ENCODE assay signal across 16 cellular contexts in genomic region chr1:21263653-21264225, GRCh38. TPM values are rescaled to one million over a fixed set of nuclear protein-coding genes. Genes with fewer than 3 reads are reported as not detected.
DNase-seq lines count a peak whose midpoint lies in the region; ATAC-seq, FAIRE-seq and TF ChIP-seq lines count a peak whose summit lies in the region.
"Had no signal": no experiment of that assay in that cellular context is flagged by ENCODE, and none has a peak within 500 bp of the region (broad histone marks: within the 10 kb centered on the region; RNA-seq: fewer than 3 reads in every experiment).

No MANE protein-coding gene starts in this region.

- H3K23ac ChIP-seq in H1 (ENCODE audit: insufficient read length) = no peak overlapping the region

- WGBS in right lobe of liver (ENCODE audit: insufficient coverage, low coverage, low lambda C conversion rate, missing lambda C conversion rate) = 94% methylated on average over 3 of the region's 11 CpGs
- 95% methylated on average over 11 of the region's 11 CpGs for WGBS in HepG2 (ENCODE audit: low lambda C conversion rate)
- 92% methylated on average over 9 of the region's 11 CpGs; no CpG with 5 or more reads in 1 of the 2 experiments for WGBS in H1 (ENCODE audit: extremely low coverage in 1 of 2, insufficient coverage in 1 of 2, insufficient read length in 1 of 2, insufficient replicate concordance in 2 of 2, low coverage in 1 of 2, low lambda C conversion rate in 2 of 2, missing lambda C conversion rate in 1 of 2), 2 experiments
- WGBS in prostate gland = 86% methylated on average over 11 of the region's 11 CpGs

- H3K27me3 ChIP-seq in right lobe of liver (no peaks in the 10 kb centered on the region), HepG2 (ENCODE audit: control insufficient read depth in 1 of 2, insufficient read depth in 2 of 2, low read length in 2 of 2) (no peaks in the 10 kb centered on the region), H1 (replicated peaks in 1 of 4; ENCODE audit: control insufficient read depth in 3 of 4, extremely low read depth in 1 of 4, insufficient read depth in 3 of 4, low read length in 3 of 4) (no peaks in the 10 kb centered on the region), prostate gland (replicated peaks; ENCODE audit: insufficient read depth) (no peaks in the 10 kb centered on the region)
- H3K27me3 ChIP-seq: BE2C had no signal

- H4K8ac ChIP-seq in H1 (ENCODE audit: extremely low read depth, insufficient read depth, low read length) = peak overlapping the region; percentile 25; the same call in 1 of the 2 replicates

- BruUV-seq in HepG2 (replicated peaks; lab: Mats Ljungman, UMichigan) = no TSS peak

- no peak overlapping the region for H4K5ac ChIP-seq in H1 (ENCODE audit: insufficient read length, low read depth, low read length)

- no peak overlapping the region for H3K14ac ChIP-seq in H1 (ENCODE audit: insufficient read length)

- H3K18ac ChIP-seq in H1 (ENCODE audit: extremely low read depth, low read length) = no peak overlapping the region

- H3K56ac ChIP-seq in H1 (replicated peaks; ENCODE audit: insufficient read length, low read depth, low read length) = no peak overlapping the region

- POLR2A ChIA-PET in HepG2 (lab: Yijun Ruan, JAX) (no interaction called here), H1 (lab: Charles Lee; ENCODE audit: partially characterized antibody) (no interaction called here), GM10248 (lab: Yijun Ruan, JAX) (no interaction called here)

- H4K20me1 ChIP-seq in HepG2 (ENCODE audit: insufficient read depth, low read length) = no peaks in the 10 kb centered on the region
- peaks cover 0 to 2% of the 10 kb centered on the region in 2 experiments for H4K20me1 ChIP-seq in H1 (replicated peaks in 1 of 2; ENCODE audit: control insufficient read depth in 1 of 2, insufficient read depth in 2 of 2, low read length in 2 of 2)

- ATAC-seq in right lobe of liver = no peak
- no peak for ATAC-seq in HepG2
- no peak for ATAC-seq in GM21529 (IDR thresholded peaks at IDR 0.05; ENCODE audit: unreplicated experiment)
- ATAC-seq in GM19452 (IDR thresholded peaks at IDR 0.05; ENCODE audit: unreplicated experiment) = no peak

- CTCF ChIA-PET in HepG2 (lab: Yijun Ruan, JAX; ENCODE audit: low intra/inter-chr PET ratio, low total read pairs) = no interaction called here
- CTCF ChIA-PET in H1 (lab: Charles Lee; ENCODE audit: partially characterized antibody) = interaction anchor here (0.6 to 1.5 kb wide), 3 partner anchors 12 to 250 kb away, joined by 3 to 4 read pairs (median 3); no protein-coding TSS in a partner anchor
- CTCF ChIA-PET in GM10248 (lab: Yijun Ruan, JAX) = interaction anchor here (1.0 to 1.1 kb wide), 2 partner anchors 9 to 31 kb away, joined by 3 read pairs; no protein-coding TSS in a partner anchor

- no peaks in the 10 kb centered on the region for H3K79me1 ChIP-seq in H1 (ENCODE audit: low read depth, low read length)

- DNase-seq in right lobe of liver (no peak), HepG2 (ENCODE audit: low spot score) (no peak), H1 (ENCODE audit: low read depth in 1 of 2, low spot score in 2 of 2) (no peak), prostate gland (ENCODE audit: low spot score) (no peak), GM10248 (ENCODE audit: extremely low spot score) (no peak), T-helper 9 cell (no peak)
- DNase-seq: activated gamma-delta T cell; BE2C; central memory CD4-positive, alpha-beta T cell; head of caudate nucleus; NCI-H446 treated with DMSO at 0.1 percent for 48 hours; stimulated activated CD4-positive, alpha-beta T cell treated with anti-CD3 and anti-CD28 coated beads, Interleukin-4, amount 100 ng/mL, for 1 hour had no signal

- TF ChIP-seq RAD21 in HepG2 (CRISPR knock-in tag; IDR thresholded peaks at IDR 0.05) (no peak), H1 (IDR thresholded peaks at IDR 0.05 in 1 of 2, conservative IDR thresholded peaks at IDR 0.05 in 1 of 2; ENCODE audit: low read depth in 2 of 2, low read length in 2 of 2) (no peak)

- H2BK5ac ChIP-seq in H1 (ENCODE audit: low read depth, low read length) = no peak overlapping the region

- H3K4ac ChIP-seq in H1 (replicated peaks; ENCODE audit: insufficient read length, low read depth, low read length) = no peak overlapping the region

- H3K79me2 ChIP-seq in HepG2 (ENCODE audit: insufficient read depth, low read length) (no peaks in the 10 kb centered on the region), H1 (ENCODE audit: control insufficient read depth in 1 of 2, insufficient read depth in 2 of 2, low read length in 2 of 2) (no peaks in the 10 kb centered on the region)

- peaks cover 0 to 22% (median 11%) of the 10 kb centered on the region in 4 donors for H3K4me1 ChIP-seq in right lobe of liver
- H3K4me1 ChIP-seq in HepG2 (ENCODE audit: insufficient read depth, low read length) = peaks cover 66% of the 10 kb centered on the region
- peaks cover 0 to 15% (median 7%) of the 10 kb centered on the region in 4 experiments; a peak in 5 of 7 replicates for H3K4me1 ChIP-seq in H1 (replicated peaks in 1 of 4; ENCODE audit: control insufficient read depth in 3 of 4, insufficient read depth in 4 of 4, low read length in 3 of 4)
- H3K4me1 ChIP-seq in prostate gland (replicated peaks) = peaks cover 11% of the 10 kb centered on the region

- no peak overlapping the region for H2BK20ac ChIP-seq in H1 (ENCODE audit: low read length)

- peak overlapping the region in 2 of 3 donors; percentile 70 to 74 for H3K27ac ChIP-seq in right lobe of liver
- no peak overlapping the region for H3K27ac ChIP-seq in HepG2 (ENCODE audit: extremely low read length, insufficient read depth, low read length)
- H3K27ac ChIP-seq in H1 (ENCODE audit: low read depth, low read length) = no peak overlapping the region
- peak overlapping the region; percentile 73 to 84 for H3K27ac ChIP-seq in prostate gland
- H3K27ac ChIP-seq: KMS-11 had no signal

- H2AFZ ChIP-seq in HepG2 (ENCODE audit: low read length) = no peak overlapping the region
- no peak overlapping the region for H2AFZ ChIP-seq in H1 (ENCODE audit: low read length)

- intact Hi-C loops in right lobe of liver (cut with DNase I) = loop anchor here in 1 of 2 donors (10.0 kb wide), 1 partner anchor 71 kb away; no protein-coding TSS in a partner anchor
- intact Hi-C loops in HepG2 (cut with micrococcal nuclease; ENCODE audit: unreplicated experiment) = no loop called here
- intact Hi-C loops in prostate gland (cut with DNase I) = loop anchor here (5.0 kb wide), 1 partner anchor 79 kb away; no protein-coding TSS in a partner anchor

- no peaks in the 10 kb centered on the region for H3K23me2 ChIP-seq in H1 (ENCODE audit: low read depth, low read length)

- no peaks in the 10 kb centered on the region for H3K9me3 ChIP-seq in right lobe of liver
- H3K9me3 ChIP-seq in HepG2 (ENCODE audit: low read length) = no peaks in the 10 kb centered on the region
- H3K9me3 ChIP-seq in H1 (ENCODE audit: insufficient read depth in 2 of 2, low read depth in 1 of 2, low read length in 1 of 2) = no peaks in the 10 kb centered on the region
- H3K9me3 ChIP-seq in prostate gland = no peaks in the 10 kb centered on the region
- H3K9me3 ChIP-seq: BE2C, HAP-1 had no signal

- no peak overlapping the region for H2BK120ac ChIP-seq in H1 (replicated peaks; ENCODE audit: low read depth, low read length)

- TF ChIP-seq CTCF in right lobe of liver (IDR thresholded peaks at IDR 0.05) = no peak
- TF ChIP-seq CTCF in HepG2 (CRISPR knock-in tag; IDR thresholded peaks at IDR 0.05) = no peak
- no peak for TF ChIP-seq CTCF in H1 (IDR thresholded peaks at IDR 0.05; ENCODE audit: control extremely low read depth in 1 of 3, insufficient read depth in 1 of 3, low read depth in 1 of 3, low read length in 3 of 3)
- TF ChIP-seq CTCF in prostate gland (IDR thresholded peaks at IDR 0.05) = no peak
- no peak for TF ChIP-seq CTCF in GM10248 (IDR thresholded peaks at IDR 0.05; ENCODE audit: control extremely low read depth, extremely low read depth, low read depth, missing control alignments)

- H3K36me3 ChIP-seq in right lobe of liver = peaks cover 0 to 20% (median 0%) of the 10 kb centered on the region in 4 donors
- H3K36me3 ChIP-seq in HepG2 (replicated peaks in 1 of 2; ENCODE audit: control insufficient read depth in 1 of 2, insufficient read depth in 2 of 2, low read length in 2 of 2) = 0 out of 5 replicates have a peak, but pooled peaks cover 0 to 6% of the 10 kb centered on the region in 2 experiments
- H3K36me3 ChIP-seq in H1 (ENCODE audit: control insufficient read depth in 2 of 4, insufficient read depth in 4 of 4, low read length in 3 of 4) = no peaks in the 10 kb centered on the region; a peak in 1 of 8 replicates
- H3K36me3 ChIP-seq in prostate gland = no peaks in the 10 kb centered on the region
- H3K36me3 ChIP-seq: HAP-1 had no signal

- H4K91ac ChIP-seq in H1 (replicated peaks; ENCODE audit: insufficient read length, low read length) = no peak overlapping the region

- no peak overlapping the region for H3K4me2 ChIP-seq in HepG2 (ENCODE audit: low read depth, low read length)
- no peak overlapping the region for H3K4me2 ChIP-seq in H1 (ENCODE audit: insufficient read depth in 1 of 2, low read depth in 2 of 2, low read length in 2 of 2)
- H3K4me2 ChIP-seq: KMS-11 had no signal

- no peak overlapping the region for H2AK5ac ChIP-seq in H1 (ENCODE audit: low read depth, low read length)

- in situ Hi-C loops in HepG2 (cut with HindIII; ENCODE audit: extremely low pct_ligation_motif_present, low pct_unique_long_range_greater_than_20kb) = no loop called here

- TF ChIP-seq POLR2A in right lobe of liver (IDR thresholded peaks at IDR 0.05) = no peak
- TF ChIP-seq POLR2A in HepG2 (IDR thresholded peaks at IDR 0.05; ENCODE audit: insufficient read depth in 1 of 2, low read depth in 2 of 2, low read length in 2 of 2) = no peak
- no peak for TF ChIP-seq POLR2A in H1 (IDR thresholded peaks at IDR 0.05; ENCODE audit: control extremely low read depth in 1 of 2, low read depth in 2 of 2, low read length in 2 of 2)
- no peak for TF ChIP-seq POLR2A in prostate gland (IDR thresholded peaks at IDR 0.05)

- no peak overlapping the region for H2BK12ac ChIP-seq in H1 (ENCODE audit: low read depth, low read length)

- FAIRE-seq in HepG2 (lab: Jason Lieb, UNC) = no peak
- FAIRE-seq in H1 (lab: Jason Lieb, UNC) = no peak

- no peak for TF ChIP-seq EP300 in HepG2 (IDR thresholded peaks at IDR 0.05; ENCODE audit: low read depth in 2 of 2, low read length in 2 of 2)
- TF ChIP-seq EP300 in HepG2 (CRISPR knock-in tag; IDR thresholded peaks at IDR 0.05; ENCODE audit: borderline replicate concordance) = no peak
- TF ChIP-seq EP300 in H1 (IDR thresholded peaks at IDR 0.05; ENCODE audit: borderline replicate concordance in 1 of 2, low read depth in 2 of 2, low read length in 2 of 2) = no peak

- H3K4me3 ChIP-seq in right lobe of liver = no peak overlapping the region
- no peak overlapping the region for H3K4me3 ChIP-seq in HepG2 (replicated peaks in 1 of 3; ENCODE audit: insufficient read depth in 1 of 3, low read depth in 2 of 3, low read length in 3 of 3)
- H3K4me3 ChIP-seq in H1 (ENCODE audit: extremely low read depth in 1 of 4, insufficient read depth in 2 of 4, low read depth in 3 of 4, low read length in 4 of 4) = no peak overlapping the region
- no peak overlapping the region for H3K4me3 ChIP-seq in prostate gland
- H3K4me3 ChIP-seq: HAP-1 had no signal

- no peak overlapping the region for H3K9ac ChIP-seq in HepG2 (ENCODE audit: insufficient read depth, low read depth, low read length)
- H3K9ac ChIP-seq in H1 (replicated peaks in 1 of 4; ENCODE audit: extremely low read depth in 1 of 4, low read depth in 3 of 4, low read length in 3 of 4) = no peak overlapping the region
- H3K9ac ChIP-seq: KMS-11 had no signal

- no peak overlapping the region for H2BK15ac ChIP-seq in H1 (ENCODE audit: low read length)

RNA-seq across cellular contexts. Expression of gene ECE1, which starts 26.5 kb away (rescaled TPM):
- total RNA-seq in right lobe of liver = 10 to 100 TPM; 39.7 to 61.3 (median 43.8) TPM
- 11.1 and 21.2 TPM in 2 replicates for total RNA-seq in HepG2 (2016; rRNA removed; fragmentation: Illumina TruSeq; extraction: Trizol)
- total RNA-seq in HepG2 (2016; cell fraction: cytosol; rRNA removed; fragmentation: Illumina TruSeq; extraction: Trizol; ENCODE audit: low read depth) = 3.1 and 4.6 TPM in 2 replicates
- 8.0 and 21.1 TPM in 2 replicates for total RNA-seq in HepG2 (2016; cell fraction: insoluble cytoplasmic fraction; rRNA removed; fragmentation: Illumina TruSeq; extraction: Trizol)
- total RNA-seq in HepG2 (2016; cell fraction: membrane; rRNA removed; fragmentation: Illumina TruSeq; extraction: Trizol) = 5.2 and 6.6 TPM in 2 replicates
- total RNA-seq in HepG2 (2016; cell fraction: nucleus; rRNA removed; fragmentation: Illumina TruSeq; extraction: Trizol) = 18.9 and 25.8 TPM in 2 replicates
- polyA plus RNA-seq in HepG2 (2011; rRNA removed) = 13.5 and 17.0 TPM in 2 replicates
- 7.9 and 8.8 TPM in 2 replicates for polyA plus RNA-seq in HepG2 (2011; cell fraction: cytosol; rRNA removed)
- polyA plus RNA-seq in HepG2 (2011; cell fraction: nucleus; rRNA removed) = 20.3 and 20.8 TPM in 2 replicates
- 23.5 and 24.3 TPM in 2 replicates for polyA plus RNA-seq in HepG2 (2012)
- polyA plus RNA-seq in HepG2 (2016; cell fraction: cytosol; fragmentation: Illumina TruSeq; extraction: Trizol; ENCODE audit: low read depth) = 1.8 TPM in 2 replicates
- 8.3 and 10.9 TPM in 2 replicates for polyA plus RNA-seq in HepG2 (2016; cell fraction: insoluble cytoplasmic fraction; fragmentation: Illumina TruSeq; extraction: Trizol; ENCODE audit: low read depth)
- polyA plus RNA-seq in HepG2 (2016; cell fraction: membrane; fragmentation: Illumina TruSeq; extraction: Trizol; ENCODE audit: low read depth) = 2.8 and 3.4 TPM in 2 replicates
- 36.4 and 38.3 TPM in 2 replicates for polyA plus RNA-seq in HepG2 (2016; cell fraction: nucleus; fragmentation: Illumina TruSeq; extraction: Trizol; ENCODE audit: insufficient read depth, low read depth)
- polyA minus RNA-seq in HepG2 (2011; rRNA and poly(A)+ RNA removed; ENCODE audit: low replicate concordance) = 34.0 and 41.6 TPM in 2 replicates
- 9.9 and 11.8 TPM in 2 replicates for polyA minus RNA-seq in HepG2 (2011; cell fraction: cytosol; rRNA and poly(A)+ RNA removed)
- 11.3 and 11.4 TPM in 2 replicates for polyA minus RNA-seq in HepG2 (2011; cell fraction: nucleus; rRNA and poly(A)+ RNA removed)
- 36.8 and 37.1 TPM in 2 replicates for total RNA-seq in H1 (2021; fragmentation: NEBNext Ultra II Directional; extraction: Animal tissue kit (Norgen Biotek cat#: 25700))
- polyA plus RNA-seq in H1 (2011; rRNA removed) = 21.4 and 26.7 TPM in 2 replicates
- 15.9 TPM for polyA plus RNA-seq in H1 (2011; cell fraction: cytosol; rRNA removed)
- polyA plus RNA-seq in H1 (2011; cell fraction: nucleus; rRNA removed) = 24.2 TPM
- polyA plus RNA-seq in H1 (2012, experiment 1 of 2) = 23.4 to 31.1 TPM (median 26.4 TPM) in 4 replicates
- 17.3 TPM for polyA plus RNA-seq in H1 (2012, experiment 2 of 2)
- polyA plus RNA-seq in H1 (2013, experiment 1 of 2) = 44.8 TPM
- polyA plus RNA-seq in H1 (2013, experiment 2 of 2) = 44.6 TPM
- 23.9 and 27.9 TPM in 2 replicates for polyA minus RNA-seq in H1 (2011; rRNA and poly(A)+ RNA removed)
- 13.4 TPM for polyA minus RNA-seq in H1 (2011; cell fraction: cytosol; rRNA and poly(A)+ RNA removed)
- 12.3 TPM for polyA minus RNA-seq in H1 (2011; cell fraction: nucleus; rRNA and poly(A)+ RNA removed)
- total RNA-seq in prostate gland = 100 to 1,000 TPM; 113 to 146 TPM

Comparison
In these comparisons a context has a peak if more than half of its experiments do, and no peak if none do; other contexts are left out.
1. H3K27ac ChIP-seq: peak in right lobe of liver (2 of 3) and prostate gland (2 of 2); none in HepG2 (single experiment) and H1 (single experiment).